13 cellular contexts compared by ENCODE assay signal in the genomic region with DNA sequence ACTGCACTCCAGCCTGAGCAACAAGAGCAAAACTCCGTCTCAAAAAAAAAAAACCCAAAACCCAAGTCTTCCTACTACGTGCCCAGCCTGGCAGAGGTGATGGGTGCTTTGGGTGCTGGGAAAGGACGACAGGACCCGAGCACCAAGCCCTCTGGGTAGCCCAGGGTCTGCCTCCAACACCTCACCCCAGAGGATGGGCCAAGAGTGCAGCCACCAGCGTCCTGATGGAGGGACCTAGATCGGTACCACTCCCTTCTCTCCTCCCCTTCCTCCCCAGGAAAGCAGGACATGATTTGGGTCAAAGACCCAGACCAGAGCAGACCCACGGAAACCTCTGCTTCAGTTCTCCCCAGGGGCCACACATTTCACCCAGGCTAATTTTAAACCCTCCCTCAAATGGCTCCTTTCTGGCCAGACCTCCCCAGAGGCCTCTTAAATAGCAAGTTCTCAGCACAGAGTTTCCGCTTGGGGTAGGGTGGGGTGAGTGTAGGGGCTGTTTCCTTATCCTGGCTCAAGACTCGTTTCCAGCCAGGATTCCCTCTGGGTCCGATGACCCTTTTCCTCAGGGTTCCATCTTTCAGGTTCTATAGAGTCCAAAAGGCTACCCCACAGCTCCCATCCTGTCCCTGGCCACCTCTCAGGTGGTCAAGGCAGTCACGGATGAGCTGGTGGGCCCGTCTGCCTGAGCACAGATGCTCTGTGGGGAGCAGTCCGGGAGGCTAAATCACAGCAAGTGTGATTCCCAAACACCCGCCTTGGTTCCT. TPM values are rescaled to one million over a fixed set of nuclear protein-coding genes. Genes with fewer than 3 reads are reported as not detected.
A peak's percentile ranks its signal among the peaks of the same experiment; 100 is the strongest.
DNase-seq lines count a peak whose midpoint lies in the region; ATAC-seq and TF ChIP-seq lines count a peak whose summit lies in the region.
"Had no signal": no experiment of that assay in that cellular context is flagged by ENCODE, and none has a peak within 500 bp of the region (broad histone marks: within the 10 kb centered on the region; RNA-seq: fewer than 3 reads in every experiment).

No MANE protein-coding gene starts in this region.

- ATAC-seq in GM19025 (IDR thresholded peaks at IDR 0.05; ENCODE audit: low read depth, unreplicated experiment) (peak; percentile 52), HG02759 (IDR thresholded peaks at IDR 0.05; ENCODE audit: unreplicated experiment) (peak; percentile 61), activated B cell treated with CpG ODN at 0.5 μM for 24 hours (ENCODE audit: low read depth) (peak; percentile 82)
- ATAC-seq: left colon had no signal

- H3K27ac Mint-ChIP-seq in activated B cell treated with CpG ODN at 0.5 μM for 24 hours: peak overlapping the region; percentile 92
- no peak overlapping the region for H3K27ac Mint-ChIP-seq in Calu3 (ENCODE audit: unreplicated experiment)
- H3K27ac Mint-ChIP-seq: activated T-helper 1 cell treated with anti-CD3 and anti-CD28 coated beads, Interleukin-12 subunit alpha, Interleukin-12 subunit beta, Interleukin-2, Interleukin-4 antibody, amounts not matched to agents 30 ng/mL and 10 ng/mL and 1 ng/mL, durations not matched to agents 14 hours and 24 hours and 36 hours had no signal

- H3K4me3 Mint-ChIP-seq in activated B cell treated with CpG ODN at 0.5 μM for 24 hours: peak overlapping the region; percentile 76
- H3K4me3 Mint-ChIP-seq in Calu3 (ENCODE audit: low read depth, unreplicated experiment): no peak overlapping the region
- H3K4me3 Mint-ChIP-seq: activated T-helper 1 cell treated with anti-CD3 and anti-CD28 coated beads, Interleukin-12 subunit alpha, Interleukin-12 subunit beta, Interleukin-2, Interleukin-4 antibody, amounts not matched to agents 30 ng/mL and 10 ng/mL and 1 ng/mL, durations not matched to agents 14 hours and 24 hours and 36 hours had no signal

- CTCF ChIA-PET in activated B cell treated with CpG ODN at 0.5 μM for 24 hours (lab: Charles Lee) (interaction anchor here (0.8 to 1.6 kb wide), 2 partner anchors 22 to 54 kb away, joined by 4 read pairs; no protein-coding TSS in a partner anchor), Calu3 (lab: Charles Lee) (no interaction called here)

- peaks cover 48% of the 10 kb centered on the region for H3K4me1 Mint-ChIP-seq in activated B cell treated with CpG ODN at 0.5 μM for 24 hours
- H3K4me1 Mint-ChIP-seq in Calu3 (ENCODE audit: low read depth, unreplicated experiment): no peaks in the 10 kb centered on the region

- TF ChIP-seq CTCF in activated B cell treated with CpG ODN at 0.5 μM for 24 hours (IDR thresholded peaks at IDR 0.05): no peak
- TF ChIP-seq CTCF in Calu3 (IDR thresholded peaks at IDR 0.05; ENCODE audit: unreplicated experiment): no peak

- H3K9me3 ChIP-seq in skeletal muscle tissue (ENCODE audit: control insufficient read depth in 3 of 3, low read length in 3 of 3): no peaks in the 10 kb centered on the region

- no peaks in the 10 kb centered on the region for H3K27me3 ChIP-seq in skeletal muscle tissue (ENCODE audit: control insufficient read depth in 3 of 3, insufficient read depth in 3 of 3, low read length in 3 of 3)

- no peaks in the 10 kb centered on the region for H3K36me3 ChIP-seq in skeletal muscle tissue (ENCODE audit: control insufficient read depth in 3 of 3, insufficient read depth in 3 of 3, low read length in 3 of 3)

- H3K36me3 Mint-ChIP-seq in activated B cell treated with CpG ODN at 0.5 μM for 24 hours (ENCODE audit: low read depth): no peaks in the 10 kb centered on the region
- no peaks in the 10 kb centered on the region for H3K36me3 Mint-ChIP-seq in Calu3 (ENCODE audit: insufficient read depth, unreplicated experiment)

- no TSS peak for BruUV-seq in Calu3 (replicated peaks; lab: Mats Ljungman, UMichigan)

- H3K27me3 Mint-ChIP-seq in activated B cell treated with CpG ODN at 0.5 μM for 24 hours: no peaks in the 10 kb centered on the region
- H3K27me3 Mint-ChIP-seq in Calu3 (ENCODE audit: unreplicated experiment): peaks cover 85% of the 10 kb centered on the region

- H3K27ac ChIP-seq in skeletal muscle tissue (ENCODE audit: low read depth, low read length): peak overlapping the region; percentile 12

- POLR2A ChIA-PET in activated B cell treated with CpG ODN at 0.5 μM for 24 hours (lab: Charles Lee): interaction anchor here (0.5 to 1.2 kb wide), 2 partner anchors 10 to 139 kb away, joined by 3 to 5 read pairs; no protein-coding TSS in a partner anchor

- H3K9ac ChIP-seq in skeletal muscle tissue (ENCODE audit: low read depth in 1 of 3, low read length in 3 of 3): no peak overlapping the region

- peak; percentile 32 for DNase-seq in activated B cell treated with CpG ODN at 0.5 μM for 24 hours
- DNase-seq in NCI-H1105 treated with DMSO at 0.1 percent for 48 hours (lab: John Stamatoyannopoulos, UW): no peak
- no peak for DNase-seq in amygdala (lab: John Stamatoyannopoulos, UW)
- no peak for DNase-seq in HPDE6-E6E7 (ENCODE audit: extremely low spot score)
- DNase-seq in Calu3: no peak
- DNase-seq: foreskin fibroblast, left colon, NCI-H226 had no signal

- H3K9me3 Mint-ChIP-seq in activated B cell treated with CpG ODN at 0.5 μM for 24 hours (no peaks in the 10 kb centered on the region), Calu3 (ENCODE audit: low read depth, unreplicated experiment) (no peaks in the 10 kb centered on the region)
- H3K9me3 Mint-ChIP-seq: activated T-helper 1 cell treated with anti-CD3 and anti-CD28 coated beads, Interleukin-12 subunit alpha, Interleukin-12 subunit beta, Interleukin-2, Interleukin-4 antibody, amounts not matched to agents 30 ng/mL and 10 ng/mL and 1 ng/mL, durations not matched to agents 14 hours and 24 hours and 36 hours had no signal

- intact Hi-C loops in activated B cell treated with CpG ODN at 0.5 μM for 24 hours (cut with micrococcal nuclease) (loop anchor here (5.0 kb wide), 2 partner anchors 57 to 137 kb away; no protein-coding TSS in a partner anchor), Calu3 (cut with micrococcal nuclease; ENCODE audit: unreplicated experiment) (no loop called here)

- peaks cover 0 to 10% (median 2%) of the 10 kb centered on the region in 3 donors for H3K4me1 ChIP-seq in skeletal muscle tissue (ENCODE audit: control insufficient read depth in 3 of 3, insufficient read depth in 3 of 3, low read length in 3 of 3)

- H3K4me3 ChIP-seq in skeletal muscle tissue (ENCODE audit: low read length in 3 of 3): no peak overlapping the region

RNA-seq across cellular contexts. Expression of gene RBPMS2, which starts 20.5 kb away (rescaled TPM):
- total RNA-seq in activated B cell treated with CpG ODN at 0.5 μM for 24 hours (0.91 and 0.93 TPM in 2 replicates), skeletal muscle tissue (under 0.01 TPM), Calu3 (2022) (1.4 and 1.6 TPM in 2 replicates)
- total RNA-seq: LHCN-M2 had no signal
